ENCODE assay signal across 7 cellular contexts in the genomic region with DNA sequence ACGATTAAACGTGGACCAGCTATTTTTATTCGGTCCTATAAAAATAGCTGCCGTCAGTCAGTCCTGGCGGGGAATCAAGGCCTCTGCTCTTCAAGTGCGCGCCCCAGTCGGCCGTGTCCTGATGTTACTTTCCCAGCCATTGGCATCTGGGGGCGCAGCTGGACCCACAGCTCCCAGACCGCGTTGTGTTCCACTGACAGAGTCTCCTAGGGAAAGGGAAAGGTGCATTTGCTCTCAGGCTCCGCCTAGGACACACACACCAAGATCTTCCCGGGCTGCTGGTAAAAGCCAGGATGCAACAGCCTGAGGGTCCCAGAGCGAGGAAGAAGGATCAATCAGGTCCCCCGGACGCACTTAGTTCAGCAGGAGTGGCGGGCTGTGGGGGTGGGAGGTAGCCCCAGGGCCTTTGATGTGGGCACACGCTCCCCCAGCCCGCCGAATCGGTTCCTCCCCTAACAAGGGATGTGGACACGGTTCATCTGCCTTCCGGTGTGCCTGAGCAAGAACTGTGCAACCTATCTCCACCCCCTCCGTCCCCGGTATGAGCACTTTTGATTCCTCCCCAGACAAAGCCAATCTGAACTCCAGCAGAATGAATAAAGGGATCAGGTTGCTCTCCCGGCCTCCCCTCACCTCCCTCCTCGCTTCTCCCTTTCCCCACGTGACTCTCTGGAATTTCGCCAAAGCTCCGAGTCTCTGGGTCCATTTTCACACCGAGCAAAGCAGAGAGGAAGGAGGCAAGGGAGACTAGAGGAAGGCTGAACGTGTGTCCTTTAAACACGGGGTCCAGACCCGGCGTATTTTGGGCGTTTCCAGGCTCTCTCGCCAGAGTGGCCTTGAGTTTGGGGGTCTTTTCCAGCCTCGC. TPM values are rescaled to one million over a fixed set of nuclear protein-coding genes. Genes with fewer than 3 reads are reported as not detected.
DNase-seq lines count a peak whose midpoint lies in the region; ATAC-seq and TF ChIP-seq lines count a peak whose summit lies in the region.

No MANE protein-coding gene starts in this region.

- in situ Hi-C loops in HAP-1 (cut with MboI; ENCODE audit: low sequenced_read_pairs), result no loop called here

- H4K20me1 ChIP-seq in SU-DHL-6 (ENCODE audit: low read depth, low read length), result no peaks in the 10 kb centered on the region

- H3K9ac ChIP-seq in SU-DHL-6 (ENCODE audit: low read length) (peak overlapping the region; percentile 41; the same call in 1 of the 2 replicates), duodenal mucosa (ENCODE audit: low read depth in 1 of 2, low read length in 2 of 2) (peak overlapping the region; percentile 13 to 40)

- H3K27me3 Mint-ChIP-seq in stimulated activated naive CD8-positive, alpha-beta T cell treated with anti-CD3 and anti-CD28 coated beads, Interleukin-15, Interleukin-2, amounts not matched to agents 100 ng/mL and 50 ng/mL, for 24 hours, result peaks cover 70% of the 10 kb centered on the region

- H3K27me3 ChIP-seq in HAP-1 (ENCODE audit: low read depth) (peaks cover 18% of the 10 kb centered on the region), SU-DHL-6 (ENCODE audit: low read length) (no peaks in the 10 kb centered on the region), duodenal mucosa (ENCODE audit: control insufficient read depth in 1 of 2, insufficient read depth in 2 of 2, low read length in 2 of 2) (peaks cover 24 to 36% of the 10 kb centered on the region in 2 donors), right lobe of liver (peaks cover 0 to 8% of the 10 kb centered on the region in 2 donors)

- H3K4me2 ChIP-seq in SU-DHL-6 (ENCODE audit: low read depth, low read length, poor library complexity, severe bottlenecking), result peak overlapping the region; percentile 63

- no peaks in the 10 kb centered on the region for H3K9me3 Mint-ChIP-seq in stimulated activated naive CD8-positive, alpha-beta T cell treated with anti-CD3 and anti-CD28 coated beads, Interleukin-15, Interleukin-2, amounts not matched to agents 100 ng/mL and 50 ng/mL, for 24 hours

- DNase-seq in GM12864 (ENCODE audit: low read depth) (peak; percentile 13), HAP-1 (ENCODE audit: low spot score in 2 of 2) (peak; percentile 93 to 96), NCI-H1048 (lab: John Stamatoyannopoulos, UW) (peak; percentile 64), right lobe of liver (peak; percentile 21 to 63 (median 51))

- H3K9me3 ChIP-seq in HAP-1 (no peaks in the 10 kb centered on the region), SU-DHL-6 (ENCODE audit: insufficient read depth, low read length) (no peaks in the 10 kb centered on the region), duodenal mucosa (ENCODE audit: control insufficient read depth in 1 of 2, low read length in 2 of 2) (no peaks in the 10 kb centered on the region), right lobe of liver (no peaks in the 10 kb centered on the region)

- no peak overlapping the region for H3K27ac ChIP-seq in SU-DHL-6 (ENCODE audit: low read depth, low read length)
- H3K27ac ChIP-seq in duodenal mucosa (ENCODE audit: low read depth, low read length), result no peak overlapping the region
- no peak overlapping the region for H3K27ac ChIP-seq in right lobe of liver

- peak overlapping the region; percentile 89 for H3K4me3 Mint-ChIP-seq in stimulated activated naive CD8-positive, alpha-beta T cell treated with anti-CD3 and anti-CD28 coated beads, Interleukin-15, Interleukin-2, amounts not matched to agents 100 ng/mL and 50 ng/mL, for 24 hours

- H3K36me3 Mint-ChIP-seq in stimulated activated naive CD8-positive, alpha-beta T cell treated with anti-CD3 and anti-CD28 coated beads, Interleukin-15, Interleukin-2, amounts not matched to agents 100 ng/mL and 50 ng/mL, for 24 hours (ENCODE audit: low read depth), result no peaks in the 10 kb centered on the region

- H3K9me2 ChIP-seq in SU-DHL-6 (replicated peaks; ENCODE audit: insufficient read depth, low read length), result no peaks in the 10 kb centered on the region

- H3F3A ChIP-seq in SU-DHL-6 (ENCODE audit: insufficient read depth), result no peaks in the 10 kb centered on the region

- 4% methylated on average over 26 of the region's 39 CpGs for WGBS in right lobe of liver (ENCODE audit: insufficient coverage, low coverage, low lambda C conversion rate, missing lambda C conversion rate)

- H2AFZ ChIP-seq in SU-DHL-6 (ENCODE audit: low read depth, low read length, severe bottlenecking), result peak overlapping the region; percentile 60

- intact Hi-C loops in right lobe of liver (cut with DNase I), result no loop called here

- H3K4me1 Mint-ChIP-seq in stimulated activated naive CD8-positive, alpha-beta T cell treated with anti-CD3 and anti-CD28 coated beads, Interleukin-15, Interleukin-2, amounts not matched to agents 100 ng/mL and 50 ng/mL, for 24 hours (ENCODE audit: low read depth), result peaks cover 32% of the 10 kb centered on the region

- no peak for TF ChIP-seq CTCF in GM12864 (IDR thresholded peaks at IDR 0.05; ENCODE audit: low read depth, low read length, missing control alignments)
- TF ChIP-seq CTCF in SU-DHL-6 (IDR thresholded peaks at IDR 0.05; ENCODE audit: insufficient read depth, low read length, poor library complexity, severe bottlenecking), result no peak
- peak in 1 of 4 donors; percentile 5 for TF ChIP-seq CTCF in right lobe of liver (IDR thresholded peaks at IDR 0.05)

- H3K4me1 ChIP-seq in HAP-1 (peaks cover 9% of the 10 kb centered on the region), duodenal mucosa (ENCODE audit: control insufficient read depth in 1 of 2, insufficient read depth in 2 of 2, low read length in 2 of 2) (peaks cover 5 to 25% of the 10 kb centered on the region in 2 donors), right lobe of liver (peaks cover 0 to 22% (median 6%) of the 10 kb centered on the region in 4 donors)

- peak overlapping the region; percentile 51 for H3K4me3 ChIP-seq in GM12864 (ENCODE audit: low read depth, low read length)
- H3K4me3 ChIP-seq in HAP-1, result peak overlapping the region; percentile 67
- peak overlapping the region; percentile 47 for H3K4me3 ChIP-seq in SU-DHL-6 (ENCODE audit: insufficient read depth, low read length, poor library complexity, severe bottlenecking)
- peak overlapping the region; percentile 77 to 81 for H3K4me3 ChIP-seq in duodenal mucosa (ENCODE audit: low read depth in 1 of 2, low read length in 2 of 2)
- peak overlapping the region; percentile 37 to 48 (median 39) for H3K4me3 ChIP-seq in right lobe of liver

- H3K79me2 ChIP-seq in SU-DHL-6 (ENCODE audit: insufficient read depth, low read length), result no peaks in the 10 kb centered on the region

- TF ChIP-seq POLR2A in right lobe of liver (IDR thresholded peaks at IDR 0.05), result no peak

- H3K27ac Mint-ChIP-seq in stimulated activated naive CD8-positive, alpha-beta T cell treated with anti-CD3 and anti-CD28 coated beads, Interleukin-15, Interleukin-2, amounts not matched to agents 100 ng/mL and 50 ng/mL, for 24 hours, result no peak overlapping the region

- peak; percentile 29 to 49 (median 42) for ATAC-seq in right lobe of liver

- H3K36me3 ChIP-seq in HAP-1 (replicated peaks) (no peaks in the 10 kb centered on the region; the same call in 1 of the 2 replicates), SU-DHL-6 (ENCODE audit: low read length) (no peaks in the 10 kb centered on the region), duodenal mucosa (ENCODE audit: control insufficient read depth in 1 of 2, insufficient read depth in 2 of 2, low read length in 2 of 2) (no peaks in the 10 kb centered on the region), right lobe of liver (no peaks in the 10 kb centered on the region)

RNA-seq across cellular contexts. Expression of a gene that starts 0.6 kb away (rescaled TPM):
- 1 to 10 TPM in 1 of 6 experiments, under 1 TPM in 5; 0.12 to 1.5 (median 0.45) TPM for total RNA-seq in right lobe of liver

Comparison
In these comparisons a context has a peak if more than half of its experiments do, and no peak if none do; other contexts are left out.
1. DNase-seq: peak in every context shown above with its lines; median percentile 94 in HAP-1; 64 in NCI-H1048; 51 in right lobe of liver; 13 in GM12864.